ENCODE assay signal across 1 cellular context in the genomic region with DNA sequence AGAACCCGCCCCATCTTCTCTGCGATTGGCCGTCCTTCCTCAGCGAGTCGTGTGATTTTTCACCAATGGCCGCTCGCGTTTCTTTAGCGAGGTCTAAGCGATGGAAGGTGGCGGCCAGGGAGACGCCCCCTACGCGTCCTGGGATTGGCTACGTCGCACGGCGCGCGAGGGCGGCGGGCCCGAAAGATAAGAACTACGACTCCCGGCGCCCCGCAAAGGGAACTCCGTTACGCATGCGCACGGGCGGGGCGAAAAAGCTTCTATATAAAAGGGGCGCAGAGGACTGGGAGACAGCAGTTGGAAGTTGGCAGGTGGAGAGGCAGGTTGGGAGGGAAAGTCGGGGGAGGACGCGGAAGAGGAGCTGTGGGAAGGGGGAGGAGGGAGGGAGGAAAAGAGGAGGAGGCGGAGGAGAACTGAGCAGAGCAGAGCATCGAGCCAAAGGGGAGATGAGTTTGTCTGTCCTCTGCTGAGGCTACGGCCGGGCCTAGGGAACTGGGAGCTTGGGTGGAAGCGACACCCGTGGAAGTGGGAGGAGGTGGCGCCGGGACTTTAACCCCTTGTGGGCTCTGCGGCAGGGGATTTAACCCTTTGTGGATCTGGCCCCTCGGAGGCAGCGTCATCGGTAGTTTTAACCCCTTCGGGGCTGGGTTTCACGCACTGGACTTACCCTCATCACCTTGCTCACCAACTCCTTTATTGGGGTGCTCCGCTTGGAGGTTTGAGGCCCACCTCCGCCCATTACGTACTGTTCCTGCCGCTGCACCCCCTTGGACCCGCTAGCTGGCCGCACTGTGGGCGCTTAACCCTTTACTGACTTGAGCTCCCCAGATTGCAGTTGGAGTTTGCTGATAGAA.
TF ChIP-seq lines count a peak whose summit lies in the region.

A gene with protein sequence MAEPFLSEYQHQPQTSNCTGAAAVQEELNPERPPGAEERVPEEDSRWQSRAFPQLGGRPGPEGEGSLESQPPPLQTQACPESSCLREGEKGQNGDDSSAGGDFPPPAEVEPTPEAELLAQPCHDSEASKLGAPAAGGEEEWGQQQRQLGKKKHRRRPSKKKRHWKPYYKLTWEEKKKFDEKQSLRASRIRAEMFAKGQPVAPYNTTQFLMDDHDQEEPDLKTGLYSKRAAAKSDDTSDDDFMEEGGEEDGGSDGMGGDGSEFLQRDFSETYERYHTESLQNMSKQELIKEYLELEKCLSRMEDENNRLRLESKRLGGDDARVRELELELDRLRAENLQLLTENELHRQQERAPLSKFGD (plus strand): TSS at position 293 of the 854 bp plus-strand sequence. CDS start 716 bp downstream, outside the sequence.

TF ChIP-seq in HepG2, 621 proteins besides CTCF, POLR2A, EP300 and RAD21 (continued from another document and continues in another):
- TF ChIP-seq, protein P1, sequence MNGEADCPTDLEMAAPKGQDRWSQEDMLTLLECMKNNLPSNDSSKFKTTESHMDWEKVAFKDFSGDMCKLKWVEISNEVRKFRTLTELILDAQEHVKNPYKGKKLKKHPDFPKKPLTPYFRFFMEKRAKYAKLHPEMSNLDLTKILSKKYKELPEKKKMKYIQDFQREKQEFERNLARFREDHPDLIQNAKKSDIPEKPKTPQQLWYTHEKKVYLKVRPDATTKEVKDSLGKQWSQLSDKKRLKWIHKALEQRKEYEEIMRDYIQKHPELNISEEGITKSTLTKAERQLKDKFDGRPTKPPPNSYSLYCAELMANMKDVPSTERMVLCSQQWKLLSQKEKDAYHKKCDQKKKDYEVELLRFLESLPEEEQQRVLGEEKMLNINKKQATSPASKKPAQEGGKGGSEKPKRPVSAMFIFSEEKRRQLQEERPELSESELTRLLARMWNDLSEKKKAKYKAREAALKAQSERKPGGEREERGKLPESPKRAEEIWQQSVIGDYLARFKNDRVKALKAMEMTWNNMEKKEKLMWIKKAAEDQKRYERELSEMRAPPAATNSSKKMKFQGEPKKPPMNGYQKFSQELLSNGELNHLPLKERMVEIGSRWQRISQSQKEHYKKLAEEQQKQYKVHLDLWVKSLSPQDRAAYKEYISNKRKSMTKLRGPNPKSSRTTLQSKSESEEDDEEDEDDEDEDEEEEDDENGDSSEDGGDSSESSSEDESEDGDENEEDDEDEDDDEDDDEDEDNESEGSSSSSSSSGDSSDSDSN (CRISPR knock-in tag; IDR thresholded peaks at IDR 0.05): peak; percentile 70
- TF ChIP-seq YEATS4 (CRISPR knock-in tag; IDR thresholded peaks at IDR 0.05; ENCODE audit: borderline replicate concordance): peak; percentile 6; the same call in 1 of the 2 replicates
- peak; percentile 95; the same call in 1 of the 2 replicates for TF ChIP-seq ZBTB7A (CRISPR knock-in tag; IDR thresholded peaks at IDR 0.05)
- no peak for TF ChIP-seq ELF4 (CRISPR knock-in tag; IDR thresholded peaks at IDR 0.05; ENCODE audit: borderline replicate concordance)
- no peak for TF ChIP-seq GABPA (IDR thresholded peaks at IDR 0.05; ENCODE audit: low read depth, low read length)
- peak; percentile 71 for TF ChIP-seq GABPA (CRISPR knock-in tag; IDR thresholded peaks at IDR 0.05; ENCODE audit: low read depth)
- no peak; the same call in 1 of the 2 replicates for TF ChIP-seq NFE2L2 (IDR thresholded peaks at IDR 0.05; ENCODE audit: low read length)
- TF ChIP-seq, protein P2, sequence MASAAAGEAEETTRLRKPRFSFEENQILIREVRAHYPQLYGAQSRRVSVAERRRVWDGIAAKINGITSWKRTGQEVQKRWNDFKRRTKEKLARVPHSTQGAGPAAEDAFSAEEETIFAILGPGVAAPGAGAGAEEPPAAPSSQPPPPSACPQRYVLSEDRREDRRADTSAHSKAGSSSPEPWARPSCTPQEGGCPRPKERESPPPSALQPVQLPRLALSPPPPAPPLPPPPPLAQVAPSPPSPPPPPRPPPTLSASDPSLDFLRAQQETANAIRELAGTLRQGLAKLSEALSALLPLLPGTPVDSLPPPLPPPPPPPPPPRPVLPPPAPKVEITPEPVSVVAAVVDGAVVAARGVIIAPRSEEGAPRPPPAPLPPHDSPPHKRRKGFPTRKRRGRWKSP (CRISPR knock-in tag; IDR thresholded peaks at IDR 0.05): peak; percentile 24; the same call in 1 of the 2 replicates
- TF ChIP-seq, protein P3, sequence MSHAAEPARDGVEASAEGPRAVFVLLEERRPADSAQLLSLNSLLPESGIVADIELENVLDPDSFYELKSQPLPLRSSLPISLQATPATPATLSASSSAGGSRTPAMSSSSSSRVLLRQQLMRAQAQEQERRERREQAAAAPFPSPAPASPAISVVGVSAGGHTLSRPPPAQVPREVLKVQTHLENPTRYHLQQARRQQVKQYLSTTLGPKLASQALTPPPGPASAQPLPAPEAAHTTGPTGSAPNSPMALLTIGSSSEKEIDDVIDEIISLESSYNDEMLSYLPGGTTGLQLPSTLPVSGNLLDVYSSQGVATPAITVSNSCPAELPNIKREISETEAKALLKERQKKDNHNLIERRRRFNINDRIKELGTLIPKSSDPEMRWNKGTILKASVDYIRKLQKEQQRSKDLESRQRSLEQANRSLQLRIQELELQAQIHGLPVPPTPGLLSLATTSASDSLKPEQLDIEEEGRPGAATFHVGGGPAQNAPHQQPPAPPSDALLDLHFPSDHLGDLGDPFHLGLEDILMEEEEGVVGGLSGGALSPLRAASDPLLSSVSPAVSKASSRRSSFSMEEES (CRISPR knock-in tag; IDR thresholded peaks at IDR 0.05): peak; percentile 57
- TF ChIP-seq ZNF577 (CRISPR knock-in tag; IDR thresholded peaks at IDR 0.05; ENCODE audit: borderline replicate concordance, low read depth): 0 out of 2 replicates have a peak, but pooled peaks have one; percentile 73
- TF ChIP-seq, protein P4, sequence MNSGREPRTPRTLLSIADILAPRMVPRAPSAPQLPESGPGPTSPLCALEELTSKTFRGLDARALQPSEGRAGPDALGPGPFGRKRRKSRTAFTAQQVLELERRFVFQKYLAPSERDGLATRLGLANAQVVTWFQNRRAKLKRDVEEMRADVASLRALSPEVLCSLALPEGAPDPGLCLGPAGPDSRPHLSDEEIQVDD (CRISPR knock-in tag; IDR thresholded peaks at IDR 0.05; ENCODE audit: borderline replicate concordance): no peak
- TF ChIP-seq ZFAT (CRISPR knock-in tag; conservative IDR thresholded peaks at IDR 0.05): no peak
- 0 out of 2 replicates have a peak, but pooled peaks have one; percentile 5 for TF ChIP-seq U2AF2 (IDR thresholded peaks at IDR 0.05; ENCODE audit: low read depth, low read length)
- TF ChIP-seq BORCS8-MEF2B (CRISPR knock-in tag; IDR thresholded peaks at IDR 0.05): peak; percentile 87
- TF ChIP-seq SP2 (CRISPR knock-in tag; IDR thresholded peaks at IDR 0.05): peak; percentile 86
- peak; percentile 88 for TF ChIP-seq MIER3 (CRISPR knock-in tag; IDR thresholded peaks at IDR 0.05; ENCODE audit: borderline replicate concordance)
- TF ChIP-seq HOXA7 (CRISPR knock-in tag; IDR thresholded peaks at IDR 0.05): peak; percentile 45; the same call in 1 of the 2 replicates
- TF ChIP-seq ZNF772 (CRISPR knock-in tag; IDR thresholded peaks at IDR 0.05): 0 out of 2 replicates have a peak, but pooled peaks have one; percentile 70
- TF ChIP-seq, protein P5, sequence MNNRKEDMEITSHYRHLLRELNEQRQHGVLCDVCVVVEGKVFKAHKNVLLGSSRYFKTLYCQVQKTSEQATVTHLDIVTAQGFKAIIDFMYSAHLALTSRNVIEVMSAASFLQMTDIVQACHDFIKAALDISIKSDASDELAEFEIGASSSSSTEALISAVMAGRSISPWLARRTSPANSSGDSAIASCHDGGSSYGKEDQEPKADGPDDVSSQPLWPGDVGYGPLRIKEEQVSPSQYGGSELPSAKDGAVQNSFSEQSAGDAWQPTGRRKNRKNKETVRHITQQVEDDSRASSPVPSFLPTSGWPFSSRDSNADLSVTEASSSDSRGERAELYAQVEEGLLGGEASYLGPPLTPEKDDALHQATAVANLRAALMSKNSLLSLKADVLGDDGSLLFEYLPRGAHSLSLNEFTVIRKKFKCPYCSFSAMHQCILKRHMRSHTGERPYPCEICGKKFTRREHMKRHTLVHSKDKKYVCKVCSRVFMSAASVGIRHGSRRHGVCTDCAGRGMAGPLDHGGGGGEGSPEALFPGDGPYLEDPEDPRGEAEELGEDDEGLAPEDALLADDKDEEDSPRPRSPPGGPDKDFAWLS (CRISPR knock-in tag; IDR thresholded peaks at IDR 0.05; ENCODE audit: borderline replicate concordance): peak; percentile 87; the same call in 1 of the 2 replicates
- TF ChIP-seq ZNF546 (CRISPR knock-in tag; conservative IDR thresholded peaks at IDR 0.05): no peak
- peak; percentile 92 for TF ChIP-seq SAP130 (CRISPR knock-in tag; IDR thresholded peaks at IDR 0.05; ENCODE audit: low read depth)
- TF ChIP-seq ZNF451 (CRISPR knock-in tag; IDR thresholded peaks at IDR 0.05): 0 out of 2 replicates have a peak, but pooled peaks have one; percentile 35
- TF ChIP-seq, protein P6, sequence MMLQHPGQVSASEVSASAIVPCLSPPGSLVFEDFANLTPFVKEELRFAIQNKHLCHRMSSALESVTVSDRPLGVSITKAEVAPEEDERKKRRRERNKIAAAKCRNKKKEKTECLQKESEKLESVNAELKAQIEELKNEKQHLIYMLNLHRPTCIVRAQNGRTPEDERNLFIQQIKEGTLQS (CRISPR knock-in tag; IDR thresholded peaks at IDR 0.05): peak; percentile 75
- TF ChIP-seq, protein P7, sequence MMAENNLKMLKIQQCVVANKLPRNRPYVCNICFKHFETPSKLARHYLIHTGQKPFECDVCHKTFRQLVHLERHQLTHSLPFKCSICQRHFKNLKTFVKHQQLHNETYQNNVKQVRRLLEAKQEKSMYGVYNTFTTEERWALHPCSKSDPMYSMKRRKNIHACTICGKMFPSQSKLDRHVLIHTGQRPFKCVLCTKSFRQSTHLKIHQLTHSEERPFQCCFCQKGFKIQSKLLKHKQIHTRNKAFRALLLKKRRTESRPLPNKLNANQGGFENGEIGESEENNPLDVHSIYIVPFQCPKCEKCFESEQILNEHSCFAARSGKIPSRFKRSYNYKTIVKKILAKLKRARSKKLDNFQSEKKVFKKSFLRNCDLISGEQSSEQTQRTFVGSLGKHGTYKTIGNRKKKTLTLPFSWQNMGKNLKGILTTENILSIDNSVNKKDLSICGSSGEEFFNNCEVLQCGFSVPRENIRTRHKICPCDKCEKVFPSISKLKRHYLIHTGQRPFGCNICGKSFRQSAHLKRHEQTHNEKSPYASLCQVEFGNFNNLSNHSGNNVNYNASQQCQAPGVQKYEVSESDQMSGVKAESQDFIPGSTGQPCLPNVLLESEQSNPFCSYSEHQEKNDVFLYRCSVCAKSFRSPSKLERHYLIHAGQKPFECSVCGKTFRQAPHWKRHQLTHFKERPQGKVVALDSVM (CRISPR knock-in tag; IDR thresholded peaks at IDR 0.05): peak; percentile 72
- peak; percentile 61; the same call in 1 of the 2 replicates for TF ChIP-seq ZNF839 (CRISPR knock-in tag; IDR thresholded peaks at IDR 0.05; ENCODE audit: borderline replicate concordance)
- peak; percentile 97 for TF ChIP-seq SRSF1 (optimal IDR thresholded peaks at IDR 0.05; ENCODE audit: low read depth, low read length)
- 0 out of 2 replicates have a peak, but pooled peaks have one; percentile 69 for TF ChIP-seq HNRNPL (IDR thresholded peaks at IDR 0.05; ENCODE audit: low read depth, low read length)
- TF ChIP-seq, protein P8, sequence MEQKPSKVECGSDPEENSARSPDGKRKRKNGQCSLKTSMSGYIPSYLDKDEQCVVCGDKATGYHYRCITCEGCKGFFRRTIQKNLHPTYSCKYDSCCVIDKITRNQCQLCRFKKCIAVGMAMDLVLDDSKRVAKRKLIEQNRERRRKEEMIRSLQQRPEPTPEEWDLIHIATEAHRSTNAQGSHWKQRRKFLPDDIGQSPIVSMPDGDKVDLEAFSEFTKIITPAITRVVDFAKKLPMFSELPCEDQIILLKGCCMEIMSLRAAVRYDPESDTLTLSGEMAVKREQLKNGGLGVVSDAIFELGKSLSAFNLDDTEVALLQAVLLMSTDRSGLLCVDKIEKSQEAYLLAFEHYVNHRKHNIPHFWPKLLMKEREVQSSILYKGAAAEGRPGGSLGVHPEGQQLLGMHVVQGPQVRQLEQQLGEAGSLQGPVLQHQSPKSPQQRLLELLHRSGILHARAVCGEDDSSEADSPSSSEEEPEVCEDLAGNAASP (CRISPR knock-in tag; IDR thresholded peaks at IDR 0.05; ENCODE audit: borderline replicate concordance): peak; percentile 83
- TF ChIP-seq ZNF775 (CRISPR knock-in tag; IDR thresholded peaks at IDR 0.05; ENCODE audit: borderline replicate concordance): no peak
- TF ChIP-seq, protein P9, sequence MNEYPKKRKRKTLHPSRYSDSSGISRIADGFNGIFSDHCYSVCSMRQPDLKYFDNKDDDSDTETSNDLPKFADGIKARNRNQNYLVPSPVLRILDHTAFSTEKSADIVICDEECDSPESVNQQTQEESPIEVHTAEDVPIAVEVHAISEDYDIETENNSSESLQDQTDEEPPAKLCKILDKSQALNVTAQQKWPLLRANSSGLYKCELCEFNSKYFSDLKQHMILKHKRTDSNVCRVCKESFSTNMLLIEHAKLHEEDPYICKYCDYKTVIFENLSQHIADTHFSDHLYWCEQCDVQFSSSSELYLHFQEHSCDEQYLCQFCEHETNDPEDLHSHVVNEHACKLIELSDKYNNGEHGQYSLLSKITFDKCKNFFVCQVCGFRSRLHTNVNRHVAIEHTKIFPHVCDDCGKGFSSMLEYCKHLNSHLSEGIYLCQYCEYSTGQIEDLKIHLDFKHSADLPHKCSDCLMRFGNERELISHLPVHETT (CRISPR knock-in tag; conservative IDR thresholded peaks at IDR 0.05): 0 out of 2 replicates have a peak, but pooled peaks have one; percentile 10
- TF ChIP-seq, protein P10, sequence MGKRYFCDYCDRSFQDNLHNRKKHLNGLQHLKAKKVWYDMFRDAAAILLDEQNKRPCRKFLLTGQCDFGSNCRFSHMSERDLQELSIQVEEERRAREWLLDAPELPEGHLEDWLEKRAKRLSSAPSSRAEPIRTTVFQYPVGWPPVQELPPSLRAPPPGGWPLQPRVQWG (CRISPR knock-in tag; IDR thresholded peaks at IDR 0.05; ENCODE audit: borderline replicate concordance, low read depth): no peak
- TF ChIP-seq, protein P11, sequence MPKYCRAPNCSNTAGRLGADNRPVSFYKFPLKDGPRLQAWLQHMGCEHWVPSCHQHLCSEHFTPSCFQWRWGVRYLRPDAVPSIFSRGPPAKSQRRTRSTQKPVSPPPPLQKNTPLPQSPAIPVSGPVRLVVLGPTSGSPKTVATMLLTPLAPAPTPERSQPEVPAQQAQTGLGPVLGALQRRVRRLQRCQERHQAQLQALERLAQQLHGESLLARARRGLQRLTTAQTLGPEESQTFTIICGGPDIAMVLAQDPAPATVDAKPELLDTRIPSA (CRISPR knock-in tag; IDR thresholded peaks at IDR 0.05; ENCODE audit: borderline replicate concordance): peak; percentile 39; the same call in 1 of the 2 replicates
- TF ChIP-seq ZNF329 (CRISPR knock-in tag; IDR thresholded peaks at IDR 0.05; ENCODE audit: low read depth): no peak
- TF ChIP-seq JUNB (CRISPR knock-in tag; IDR thresholded peaks at IDR 0.05; ENCODE audit: borderline replicate concordance): no peak
- TF ChIP-seq, protein P12, sequence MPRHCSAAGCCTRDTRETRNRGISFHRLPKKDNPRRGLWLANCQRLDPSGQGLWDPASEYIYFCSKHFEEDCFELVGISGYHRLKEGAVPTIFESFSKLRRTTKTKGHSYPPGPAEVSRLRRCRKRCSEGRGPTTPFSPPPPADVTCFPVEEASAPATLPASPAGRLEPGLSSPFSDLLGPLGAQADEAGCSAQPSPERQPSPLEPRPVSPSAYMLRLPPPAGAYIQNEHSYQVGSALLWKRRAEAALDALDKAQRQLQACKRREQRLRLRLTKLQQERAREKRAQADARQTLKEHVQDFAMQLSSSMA (CRISPR knock-in tag; IDR thresholded peaks at IDR 0.05): no peak; the same call in 1 of the 2 replicates
- TF ChIP-seq, protein P13, sequence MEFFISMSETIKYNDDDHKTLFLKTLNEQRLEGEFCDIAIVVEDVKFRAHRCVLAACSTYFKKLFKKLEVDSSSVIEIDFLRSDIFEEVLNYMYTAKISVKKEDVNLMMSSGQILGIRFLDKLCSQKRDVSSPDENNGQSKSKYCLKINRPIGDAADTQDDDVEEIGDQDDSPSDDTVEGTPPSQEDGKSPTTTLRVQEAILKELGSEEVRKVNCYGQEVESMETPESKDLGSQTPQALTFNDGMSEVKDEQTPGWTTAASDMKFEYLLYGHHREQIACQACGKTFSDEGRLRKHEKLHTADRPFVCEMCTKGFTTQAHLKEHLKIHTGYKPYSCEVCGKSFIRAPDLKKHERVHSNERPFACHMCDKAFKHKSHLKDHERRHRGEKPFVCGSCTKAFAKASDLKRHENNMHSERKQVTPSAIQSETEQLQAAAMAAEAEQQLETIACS (CRISPR knock-in tag; IDR thresholded peaks at IDR 0.05): 0 out of 2 replicates have a peak, but pooled peaks have one; percentile 22
